In genomic region chr7:141649865-141650499, GRCh38 we compare ENCODE assay signal across 8 cellular contexts.
DNase-seq lines count a peak whose midpoint lies in the region; ATAC-seq and TF ChIP-seq lines count a peak whose summit lies in the region.

No MANE protein-coding gene starts in this region.

- H3K27ac Mint-ChIP-seq in T-helper 1 cell treated with Interleukin-12 subunit alpha and Interleukin-12 subunit beta and Interleukin-4 antibody, amounts not matched to agents 30 μg/mL and 1 μg/mL, for 36 hours, result peak overlapping the region; percentile 27

- H3K4me1 Mint-ChIP-seq in T-helper 1 cell treated with Interleukin-12 subunit alpha and Interleukin-12 subunit beta and Interleukin-4 antibody, amounts not matched to agents 30 μg/mL and 1 μg/mL, for 36 hours (ENCODE audit: low read depth), result peaks cover 8% of the 10 kb centered on the region

- peaks cover 16% of the 10 kb centered on the region for H3K36me3 Mint-ChIP-seq in T-helper 1 cell treated with Interleukin-12 subunit alpha and Interleukin-12 subunit beta and Interleukin-4 antibody, amounts not matched to agents 30 μg/mL and 1 μg/mL, for 36 hours (ENCODE audit: low read depth)

- in situ Hi-C loops in ACHN (cut with HindIII; ENCODE audit: low pct_ligation_motif_present, low pct_unique_long_range_greater_than_20kb, low sequenced_read_pairs) (no loop called here), GM13976 (cut with MboI; ENCODE audit: low sequenced_read_pairs, unreplicated experiment) (loop anchor here (10.0 kb wide), 1 partner anchor 85 kb away; the partner anchor contains the start of gene SSBP1)

- no peaks in the 10 kb centered on the region for H3K9me3 Mint-ChIP-seq in T-helper 1 cell treated with Interleukin-12 subunit alpha and Interleukin-12 subunit beta and Interleukin-4 antibody, amounts not matched to agents 30 μg/mL and 1 μg/mL, for 36 hours

- DNase-seq in ACHN, result peak; percentile 92
- DNase-seq in GM13976 (ENCODE audit: low spot score), result peak; percentile 52
- peak; percentile 69 for DNase-seq in NCI-H146 (lab: John Stamatoyannopoulos, UW)
- peak; percentile 88 for DNase-seq in epidermal melanocyte (ENCODE audit: insufficient read length, low spot score)
- peak; percentile 86 for DNase-seq in midbrain (lab: John Stamatoyannopoulos, UW)
- no peak for DNase-seq in activated gamma-delta T cell treated with Interleukin-2 at 50 U/mL for 16 hours

- no peaks in the 10 kb centered on the region for H3K27me3 Mint-ChIP-seq in T-helper 1 cell treated with Interleukin-12 subunit alpha and Interleukin-12 subunit beta and Interleukin-4 antibody, amounts not matched to agents 30 μg/mL and 1 μg/mL, for 36 hours (ENCODE audit: low read depth)

- peak; percentile 65 for ATAC-seq in HG02884 (IDR thresholded peaks at IDR 0.05; ENCODE audit: unreplicated experiment)

- peak; percentile 61 for TF ChIP-seq CTCF in GM13976 (IDR thresholded peaks at IDR 0.05; ENCODE audit: borderline replicate concordance, control extremely low read depth, extremely low read depth, insufficient read depth, missing control alignments)

- no peak overlapping the region for H3K4me3 Mint-ChIP-seq in T-helper 1 cell treated with Interleukin-12 subunit alpha and Interleukin-12 subunit beta and Interleukin-4 antibody, amounts not matched to agents 30 μg/mL and 1 μg/mL, for 36 hours
